ENCODE assay signal across 10 cellular contexts in the genomic region with DNA sequence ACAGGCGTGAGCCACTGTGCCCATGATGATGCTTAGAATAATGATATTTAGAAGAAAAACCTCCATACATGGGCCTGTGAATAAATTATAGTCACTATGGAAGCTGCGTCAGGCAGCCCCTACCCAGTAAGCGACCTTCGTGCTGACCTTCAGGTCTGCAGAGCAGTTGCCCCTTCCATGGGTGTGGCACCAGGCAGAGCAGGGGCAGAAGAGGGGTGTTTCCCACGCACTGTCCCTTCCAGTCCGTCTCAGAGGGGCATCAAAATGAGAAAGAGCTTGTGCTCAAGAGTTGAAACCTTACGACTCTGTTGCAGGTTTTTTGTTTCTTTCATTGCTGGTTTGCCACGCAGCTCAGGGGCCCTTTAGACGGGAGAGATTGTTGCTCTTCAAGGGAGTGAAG.
"Had no signal": no experiment of that assay in that cellular context is flagged by ENCODE, and none has a peak within 500 bp of the region (broad histone marks: within the 10 kb centered on the region; RNA-seq: fewer than 3 reads in every experiment).

No MANE protein-coding gene starts in this region.

- ATAC-seq: activated CD4-positive, CD25-positive, alpha-beta regulatory T cell treated with anti-CD3 and anti-CD28 coated beads, Interleukin-2, amount 50 U/mL, for 24 hours; activated T-cell treated with anti-CD3 and anti-CD28 coated beads, Interleukin-2, amount 50 U/mL, for 72 hours; esophagus mucosa; natural killer cell treated with Interleukin-12 subunit alpha and Interleukin-12 subunit beta and Interleukin-15 and Interleukin-18, amount 100 ng/mL, for 72 hours had no signal

- H3K4me3 Mint-ChIP-seq: activated T-cell treated with anti-CD3 and anti-CD28 coated beads, Interleukin-2, amount 50 U/mL, for 72 hours; memory B cell; natural killer cell treated with Interleukin-12 subunit alpha and Interleukin-12 subunit beta and Interleukin-15 and Interleukin-18, amount 100 ng/mL, for 72 hours had no signal

- H3K27ac Mint-ChIP-seq: activated T-cell treated with anti-CD3 and anti-CD28 coated beads, Interleukin-2, amount 50 U/mL, for 72 hours; memory B cell had no signal

- H3K4me3 ChIP-seq: transverse colon had no signal

- DNase-seq: activated CD4-positive, alpha-beta T cell treated with anti-CD3 and anti-CD28 coated beads, Interleukin-2, amount 50 U/mL, for 48 hours; activated gamma-delta T cell treated with Interleukin-2 at 50 U/mL for 16 hours; activated T-cell treated with anti-CD3 and anti-CD28 coated beads, Interleukin-2, amount 50 U/mL, for 72 hours; central memory CD4-positive, alpha-beta T cell; dermis blood vessel endothelial cell; transverse colon had no signal

- H3K27me3 ChIP-seq: transverse colon had no signal

- H3K9me3 Mint-ChIP-seq: activated T-cell treated with anti-CD3 and anti-CD28 coated beads, Interleukin-2, amount 50 U/mL, for 72 hours; memory B cell; natural killer cell treated with Interleukin-12 subunit alpha and Interleukin-12 subunit beta and Interleukin-15 and Interleukin-18, amount 100 ng/mL, for 72 hours had no signal

- H3K27me3 Mint-ChIP-seq: memory B cell; natural killer cell treated with Interleukin-12 subunit alpha and Interleukin-12 subunit beta and Interleukin-15 and Interleukin-18, amount 100 ng/mL, for 72 hours had no signal
